8 cellular contexts compared by ENCODE assay signal in the genomic region with DNA sequence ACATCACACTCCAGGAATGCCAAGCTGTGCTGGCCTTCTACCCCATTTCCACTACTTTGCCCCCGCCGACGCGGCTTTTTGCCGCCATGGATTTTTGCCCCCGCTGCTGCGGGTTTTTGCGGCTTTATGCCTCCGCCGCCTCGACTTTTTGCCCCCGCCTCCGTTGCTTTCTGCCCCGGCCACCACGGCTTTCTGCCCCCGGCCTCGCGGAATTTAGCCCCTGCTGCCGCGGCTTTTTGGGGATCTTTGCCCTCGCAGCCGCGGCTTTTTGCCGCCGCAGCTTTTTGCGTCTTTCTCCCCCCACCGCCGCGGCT.
DNase-seq lines count a peak whose midpoint lies in the region; ATAC-seq and TF ChIP-seq lines count a peak whose summit lies in the region.
"Not testable (repeated sequence)": the region's sequence is repeated elsewhere in the genome, so short reads cannot be mapped to it uniquely, and the experiment has no call there.

No MANE protein-coding gene starts in this region.

- not testable (repeated sequence) for TF ChIP-seq CTCF in BJ (IDR thresholded peaks at IDR 0.05; ENCODE audit: insufficient read depth, low read depth, low read length); ascending aorta (IDR thresholded peaks at IDR 0.05); dorsolateral prefrontal cortex (IDR thresholded peaks at IDR 0.05 in 54 of 56, conservative IDR thresholded peaks at IDR 0.05 in 2 of 56; ENCODE audit: low read depth in 1 of 56, partially characterized antibody in 56 of 56); heart right ventricle (IDR thresholded peaks at IDR 0.05); retinal pigment epithelial cell (conservative IDR thresholded peaks at IDR 0.05; ENCODE audit: low read depth, low read length); tibial artery (IDR thresholded peaks at IDR 0.05)

- not testable (repeated sequence) for H3K27ac ChIP-seq in ascending aorta, dorsolateral prefrontal cortex, heart right ventricle, tibial artery

- DNase-seq in BJ (ENCODE audit: low read depth); NT2/D1 (ENCODE audit: low read depth, low spot score); ascending aorta (ENCODE audit: low spot score in 2 of 2); heart right ventricle; retinal pigment epithelial cell (ENCODE audit: low read depth): not testable (repeated sequence)
- peak in 1 of 10 donors; percentile 34 for DNase-seq in dorsolateral prefrontal cortex
- DNase-seq in mesenteric fat pad (ENCODE audit: low spot score) = peak; percentile 87
- peak; percentile 11 to 37 for DNase-seq in tibial artery

- H3K9me3 ChIP-seq in NT2/D1 (ENCODE audit: insufficient read depth, low read length); ascending aorta; heart right ventricle; tibial artery: not testable (repeated sequence)

- intact Hi-C loops in ascending aorta (cut with DNase I); dorsolateral prefrontal cortex (cut with DNase I); heart right ventricle (cut with DNase I); tibial artery (cut with DNase I; ENCODE audit: low total_unique reads): not testable (repeated sequence)

- POLR2A ChIA-PET in BJ (lab: Charles Lee) = not testable (repeated sequence)

- 10 to 17% methylated on average over 29 of the region's 29 CpGs for WGBS in heart right ventricle, 2 donors

- H3K27me3 ChIP-seq in BJ (ENCODE audit: control insufficient read depth, insufficient read depth, low read length) = not testable (repeated sequence)
- H3K27me3 ChIP-seq in NT2/D1 (ENCODE audit: insufficient read depth, insufficient read length) (peaks cover 22% of the 10 kb centered on the region), ascending aorta (peaks cover 13% of the 10 kb centered on the region), dorsolateral prefrontal cortex (peaks cover 13 to 58% (median 45%) of the 10 kb centered on the region in 45 donors), heart right ventricle (peaks cover 12 to 54% (median 45%) of the 10 kb centered on the region in 7 donors), tibial artery (peaks cover 5 to 31% of the 10 kb centered on the region in 2 donors)

- H3K4me1 ChIP-seq in NT2/D1 (ENCODE audit: insufficient read depth, insufficient read length) = not testable (repeated sequence)
- H3K4me1 ChIP-seq in ascending aorta = peaks cover 9 to 10% of the 10 kb centered on the region in 2 donors
- H3K4me1 ChIP-seq in heart right ventricle = peaks cover 0 to 12% (median 12%) of the 10 kb centered on the region in 9 donors
- H3K4me1 ChIP-seq in tibial artery = peaks cover 0 to 14% (median 13%) of the 10 kb centered on the region in 4 donors

- not testable (repeated sequence) for ATAC-seq in heart right ventricle

- CTCF ChIA-PET in BJ (lab: Yijun Ruan, JAX) = not testable (repeated sequence)

- not testable (repeated sequence) for H3K9ac ChIP-seq in NT2/D1 (ENCODE audit: insufficient read length, low read depth)

- H3K4me3 ChIP-seq in BJ (ENCODE audit: low read depth, low read length) = peak overlapping the region; percentile 9
- H3K4me3 ChIP-seq in NT2/D1 (ENCODE audit: insufficient read length, low read depth) = peak overlapping the region; percentile 18
- H3K4me3 ChIP-seq in ascending aorta = peak overlapping the region; percentile 40 to 57
- peak overlapping the region in 33 of 59 donors; percentile 7 to 57 (median 39) for H3K4me3 ChIP-seq in dorsolateral prefrontal cortex
- peak overlapping the region; percentile 15 to 52 (median 39) for H3K4me3 ChIP-seq in heart right ventricle
- peak overlapping the region; percentile 51 for H3K4me3 ChIP-seq in retinal pigment epithelial cell (ENCODE audit: low read length)
- peak overlapping the region; percentile 21 to 41 for H3K4me3 ChIP-seq in tibial artery

- not testable (repeated sequence) for H3K36me3 ChIP-seq in BJ (ENCODE audit: control insufficient read depth, insufficient read depth, low read length); NT2/D1 (ENCODE audit: insufficient read depth, insufficient read length, low read length); ascending aorta; heart right ventricle; tibial artery
